Comparison of ENCODE assay signal across 8 cellular contexts in genomic region chr17:21039839-21040575, GRCh38. TPM values are rescaled to one million over a fixed set of nuclear protein-coding genes. Genes with fewer than 3 reads are reported as not detected.
A peak's percentile ranks its signal among the peaks of the same experiment; 100 is the strongest.
DNase-seq lines count a peak whose midpoint lies in the region; ATAC-seq, FAIRE-seq and TF ChIP-seq lines count a peak whose summit lies in the region.

No MANE protein-coding gene starts in this region.

- peak; percentile 72 for TF ChIP-seq CTCF in C4-2B (conservative IDR thresholded peaks at IDR 0.05)
- peak; percentile 31 for TF ChIP-seq CTCF in HFF-Myc (IDR thresholded peaks at IDR 0.05; ENCODE audit: low read depth, low read length, missing control alignments)
- TF ChIP-seq CTCF in Peyer's patch (IDR thresholded peaks at IDR 0.05), result peak; percentile 24 to 44 (median 40)
- TF ChIP-seq CTCF in astrocyte (IDR thresholded peaks at IDR 0.05; ENCODE audit: insufficient read depth, low read depth, low read length), result peak; percentile 45

- H3K36me3 ChIP-seq in Peyer's patch, result no peaks in the 10 kb centered on the region
- peaks cover 4% of the 10 kb centered on the region for H3K36me3 ChIP-seq in astrocyte (ENCODE audit: insufficient read depth, low read length)

- no peaks in the 10 kb centered on the region for H3K27me3 Mint-ChIP-seq in astrocyte (ENCODE audit: low read depth, unreplicated experiment)

- H3K9me3 ChIP-seq in Peyer's patch, result no peaks in the 10 kb centered on the region
- no peaks in the 10 kb centered on the region for H3K9me3 ChIP-seq in astrocyte (ENCODE audit: insufficient read depth, low read depth, low read length)

- DNase-seq in HFF-Myc (ENCODE audit: extremely low read depth, low read depth), result no peak
- DNase-seq in Peyer's patch, result peak in 1 of 3 donors; percentile 60
- DNase-seq in astrocyte (ENCODE audit: low read depth), result peak; percentile 45
- peak; percentile 73 for DNase-seq in left kidney (ENCODE audit: low read depth, low spot score)
- DNase-seq in stimulated activated naive CD4-positive, alpha-beta T cell treated with Interleukin-2 at 50 U/mL for 16 hours (lab: John Stamatoyannopoulos, UW), result peak; percentile 7
- no peak for DNase-seq in activated gamma-delta T cell (lab: John Stamatoyannopoulos, UW)

- peaks cover 4 to 46% (median 18%) of the 10 kb centered on the region in 4 donors for H3K4me1 ChIP-seq in Peyer's patch
- H3K4me1 ChIP-seq in astrocyte (ENCODE audit: insufficient read depth, low read length), result peaks cover 41% of the 10 kb centered on the region

- no peak for ATAC-seq in HG03108 (IDR thresholded peaks at IDR 0.05; ENCODE audit: unreplicated experiment)

- H3K4me3 ChIP-seq in HFF-Myc (replicated peaks; ENCODE audit: low read depth, low read length), result peak overlapping the region; percentile 89
- peak overlapping the region in 3 of 4 donors; percentile 83 to 100 (median 98) for H3K4me3 ChIP-seq in Peyer's patch
- peak overlapping the region; percentile 99 for H3K4me3 ChIP-seq in astrocyte (ENCODE audit: insufficient read depth, low read depth, low read length)

- peaks cover 39% of the 10 kb centered on the region for H3K4me1 Mint-ChIP-seq in astrocyte (ENCODE audit: low read depth, unreplicated experiment)

- H3K27me3 ChIP-seq in Peyer's patch, result no peaks in the 10 kb centered on the region
- H3K27me3 ChIP-seq in astrocyte (ENCODE audit: insufficient read depth, low read length), result no peaks in the 10 kb centered on the region

- H3K79me2 ChIP-seq in astrocyte (ENCODE audit: insufficient read depth, low read length), result peaks cover 76% of the 10 kb centered on the region

- H3K27ac Mint-ChIP-seq in astrocyte (ENCODE audit: unreplicated experiment), result peak overlapping the region; percentile 86

- H4K20me1 ChIP-seq in astrocyte (ENCODE audit: insufficient read depth, low read length), result peaks cover 70% of the 10 kb centered on the region

- peak overlapping the region; percentile 96 for H3K4me3 Mint-ChIP-seq in astrocyte (ENCODE audit: unreplicated experiment)

- no peak for TF ChIP-seq POLR2A in Peyer's patch (IDR thresholded peaks at IDR 0.05)

- H2AFZ ChIP-seq in astrocyte (ENCODE audit: low read depth, low read length), result no peak overlapping the region

- FAIRE-seq in astrocyte (lab: Jason Lieb, UNC), result no peak

- H3K9me3 Mint-ChIP-seq in astrocyte (ENCODE audit: unreplicated experiment), result no peaks in the 10 kb centered on the region

- no peak overlapping the region for H3K27ac ChIP-seq in C4-2B
- peak overlapping the region in 3 of 4 donors; percentile 3 to 100 (median 99) for H3K27ac ChIP-seq in Peyer's patch
- peak overlapping the region; percentile 99 for H3K27ac ChIP-seq in astrocyte (ENCODE audit: low read depth, low read length)

- H3K9ac ChIP-seq in astrocyte (ENCODE audit: low read length), result peak overlapping the region; percentile 100

- H3K4me2 ChIP-seq in astrocyte (ENCODE audit: low read length), result peak overlapping the region; percentile 96

- H3K36me3 Mint-ChIP-seq in astrocyte (ENCODE audit: low read depth, unreplicated experiment), result peaks cover 8% of the 10 kb centered on the region

RNA-seq across cellular contexts. Expression of gene USP22, which starts 2.8 kb away (rescaled TPM):
- total RNA-seq in Peyer's patch, result 100 to 1,000 TPM; 125 to 229 (median 146) TPM
- total RNA-seq in astrocyte, result 243 and 266 TPM in 2 replicates

Comparison
In these comparisons a context has a peak if more than half of its experiments do, and no peak if none do; other contexts are left out.
1. DNase-seq: peak in astrocyte (single experiment), left kidney (single experiment) and stimulated activated naive CD4-positive, alpha-beta T cell treated with Interleukin-2 at 50 U/mL for 16 hours (single experiment); none in HFF-Myc (single experiment) and activated gamma-delta T cell (single experiment).
2. Peak in every context shown above with its lines, with median percentiles within 50 percentile points of each other: CTCF ChIP-seq and H3K4me3 ChIP-seq.